10 cellular contexts compared by ENCODE assay signal in genomic region chr3:123287051-123287961, GRCh38.
DNase-seq lines count a peak whose midpoint lies in the region; ATAC-seq and TF ChIP-seq lines count a peak whose summit lies in the region.
"Had no signal": no experiment of that assay in that cellular context is flagged by ENCODE, and none has a peak within 500 bp of the region (broad histone marks: within the 10 kb centered on the region; RNA-seq: fewer than 3 reads in every experiment).

No MANE protein-coding gene starts in this region.

- H3K27ac ChIP-seq in vagina = no peak overlapping the region
- no peak overlapping the region for H3K27ac ChIP-seq in brain microvascular endothelial cell
- H3K27ac ChIP-seq in CD8-positive, alpha-beta memory T cell (ENCODE audit: low read depth, low read length) = no peak overlapping the region
- H3K27ac ChIP-seq: RWPE1 had no signal

- H3K27me3 Mint-ChIP-seq in activated CD8-positive, alpha-beta memory T cell treated with anti-CD3 and anti-CD28 coated beads, Interleukin-2, amount 10 ng/mL, durations not matched to agents 7 days and 5 days = no peaks in the 10 kb centered on the region
- H3K27me3 Mint-ChIP-seq in CD8-positive, alpha-beta memory T cell = peaks cover 1 to 4% of the 10 kb centered on the region in 2 donors

- no peak for TF ChIP-seq POLR2A in vagina (IDR thresholded peaks at IDR 0.05)

- CTCF ChIA-PET in activated CD8-positive, alpha-beta memory T cell treated with anti-CD3 and anti-CD28 coated beads, Interleukin-2, amount 10 ng/mL, durations not matched to agents 7 days and 5 days (lab: Charles Lee) = interaction anchor here (0.6 kb wide), 2 partner anchors 31 to 402 kb away, joined by 3 read pairs; no protein-coding TSS in a partner anchor
- CTCF ChIA-PET in CD8-positive, alpha-beta memory T cell (lab: Charles Lee) = no interaction called here

- peak; percentile 38 for DNase-seq in activated CD8-positive, alpha-beta memory T cell treated with anti-CD3 and anti-CD28 coated beads for 24 hours
- no peak for DNase-seq in activated CD8-positive, alpha-beta memory T cell treated with anti-CD3 and anti-CD28 coated beads, Interleukin-2, amount 50 U/mL, for 4 hours
- peak; percentile 28 for DNase-seq in activated CD8-positive, alpha-beta memory T cell treated with anti-CD3 and anti-CD28 coated beads, Interleukin-2, amount 10 ng/mL, durations not matched to agents 7 days and 5 days
- DNase-seq in head of caudate nucleus = peak in 22 of 42 donors; percentile 1 to 40 (median 12)
- peak; percentile 77 to 88 for DNase-seq in vagina (ENCODE audit: extremely low spot score in 2 of 2)
- no peak for DNase-seq in brain microvascular endothelial cell
- DNase-seq in CD8-positive, alpha-beta memory T cell = no peak
- no peak for DNase-seq in COR-L47 (lab: John Stamatoyannopoulos, UW)
- DNase-seq: NCI-H1417 treated with DMSO at 0.1 percent for 48 hours had no signal

- no peaks in the 10 kb centered on the region for H3K9me3 Mint-ChIP-seq in activated CD8-positive, alpha-beta memory T cell treated with anti-CD3 and anti-CD28 coated beads, Interleukin-2, amount 10 ng/mL, durations not matched to agents 7 days and 5 days (ENCODE audit: low read depth)
- H3K9me3 Mint-ChIP-seq in CD8-positive, alpha-beta memory T cell = no peaks in the 10 kb centered on the region

- H3K4me3 Mint-ChIP-seq in activated CD8-positive, alpha-beta memory T cell treated with anti-CD3 and anti-CD28 coated beads, Interleukin-2, amount 10 ng/mL, durations not matched to agents 7 days and 5 days = no peak overlapping the region
- H3K4me3 Mint-ChIP-seq in CD8-positive, alpha-beta memory T cell = no peak overlapping the region

- H3K36me3 Mint-ChIP-seq in activated CD8-positive, alpha-beta memory T cell treated with anti-CD3 and anti-CD28 coated beads, Interleukin-2, amount 10 ng/mL, durations not matched to agents 7 days and 5 days = no peaks in the 10 kb centered on the region
- H3K36me3 Mint-ChIP-seq in CD8-positive, alpha-beta memory T cell = no peaks in the 10 kb centered on the region

- H3K4me1 ChIP-seq in vagina = no peaks in the 10 kb centered on the region
- H3K4me1 ChIP-seq in CD8-positive, alpha-beta memory T cell (ENCODE audit: insufficient read depth, low read length) = no peaks in the 10 kb centered on the region

- POLR2A ChIA-PET in CD8-positive, alpha-beta memory T cell (lab: Charles Lee) = no interaction called here

- H3K27me3 ChIP-seq in vagina = no peaks in the 10 kb centered on the region
- no peaks in the 10 kb centered on the region for H3K27me3 ChIP-seq in brain microvascular endothelial cell (replicated peaks)
- no peaks in the 10 kb centered on the region for H3K27me3 ChIP-seq in CD8-positive, alpha-beta memory T cell (ENCODE audit: insufficient read depth, low read length, poor library complexity, severe bottlenecking)

- intact Hi-C loops in head of caudate nucleus (cut with DNase I) = no loop called here
- intact Hi-C loops in vagina (cut with DNase I) = no loop called here

- in situ Hi-C loops in brain microvascular endothelial cell (cut with HindIII; ENCODE audit: low pct_ligation_motif_present, low sequenced_read_pairs) = no loop called here

- H3K36me3 ChIP-seq in vagina (no peaks in the 10 kb centered on the region), brain microvascular endothelial cell (replicated peaks) (no peaks in the 10 kb centered on the region)
- no peaks in the 10 kb centered on the region for H3K36me3 ChIP-seq in CD8-positive, alpha-beta memory T cell (ENCODE audit: insufficient read depth, low read length)

- TF ChIP-seq CTCF in vagina (IDR thresholded peaks at IDR 0.05) (no peak), brain microvascular endothelial cell (IDR thresholded peaks at IDR 0.05; ENCODE audit: low read depth, low read length, missing control alignments) (no peak)

- H3K4me3 ChIP-seq in vagina (no peak overlapping the region), brain microvascular endothelial cell (ENCODE audit: low read depth, low read length) (no peak overlapping the region)
- H3K4me3 ChIP-seq in CD8-positive, alpha-beta memory T cell (ENCODE audit: low read length) = no peak overlapping the region

- H3K9me3 ChIP-seq in vagina = no peaks in the 10 kb centered on the region
- no peaks in the 10 kb centered on the region for H3K9me3 ChIP-seq in CD8-positive, alpha-beta memory T cell (ENCODE audit: low read length)

- no peak for ATAC-seq in activated CD8-positive, alpha-beta memory T cell treated with anti-CD3 and anti-CD28 coated beads, Interleukin-2, amount 10 ng/mL, durations not matched to agents 7 days and 5 days

- no peaks in the 10 kb centered on the region for H3K4me1 Mint-ChIP-seq in activated CD8-positive, alpha-beta memory T cell treated with anti-CD3 and anti-CD28 coated beads, Interleukin-2, amount 10 ng/mL, durations not matched to agents 7 days and 5 days
- H3K4me1 Mint-ChIP-seq in CD8-positive, alpha-beta memory T cell = no peaks in the 10 kb centered on the region

- H3K27ac Mint-ChIP-seq in activated CD8-positive, alpha-beta memory T cell treated with anti-CD3 and anti-CD28 coated beads, Interleukin-2, amount 10 ng/mL, durations not matched to agents 7 days and 5 days = no peak overlapping the region
- no peak overlapping the region for H3K27ac Mint-ChIP-seq in CD8-positive, alpha-beta memory T cell

Comparison
In these comparisons a context has a peak if more than half of its experiments do, and no peak if none do; other contexts are left out.
1. DNase-seq: peak in activated CD8-positive, alpha-beta memory T cell treated with anti-CD3 and anti-CD28 coated beads for 24 hours (single experiment), activated CD8-positive, alpha-beta memory T cell treated with anti-CD3 and anti-CD28 coated beads, Interleukin-2, amount 10 ng/mL, durations not matched to agents 7 days and 5 days (single experiment), head of caudate nucleus (22 of 42) and vagina (2 of 2); none in activated CD8-positive, alpha-beta memory T cell treated with anti-CD3 and anti-CD28 coated beads, Interleukin-2, amount 50 U/mL, for 4 hours (single experiment), brain microvascular endothelial cell (single experiment), CD8-positive, alpha-beta memory T cell (0 of 5) and COR-L47 (single experiment).